ENCODE assay signal across 18 cellular contexts in the genomic region with DNA sequence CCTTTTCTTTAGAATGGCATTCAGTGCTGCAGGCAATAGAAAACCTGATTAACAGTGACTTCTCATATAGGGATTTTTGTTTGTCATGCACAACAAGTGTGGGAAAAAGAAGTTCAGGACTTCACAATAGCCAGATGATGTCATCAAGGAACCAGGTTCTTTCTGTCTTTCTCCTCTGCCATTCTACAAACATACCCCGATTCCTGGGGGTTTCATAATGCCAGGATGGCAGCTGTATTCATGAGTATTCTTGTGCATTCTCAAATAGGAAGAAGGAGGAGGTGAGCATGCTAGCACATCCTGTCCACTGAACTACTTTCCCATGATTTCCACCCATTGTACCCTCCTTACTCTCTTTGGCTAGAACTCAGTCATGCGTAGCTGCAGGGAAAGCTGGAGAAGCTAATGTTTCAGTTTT.
A peak's percentile ranks its signal among the peaks of the same experiment; 100 is the strongest.
DNase-seq lines count a peak whose midpoint lies in the region; ATAC-seq and TF ChIP-seq lines count a peak whose summit lies in the region.
"Had no signal": no experiment of that assay in that cellular context is flagged by ENCODE, and none has a peak within 500 bp of the region (broad histone marks: within the 10 kb centered on the region; RNA-seq: fewer than 3 reads in every experiment).

No MANE protein-coding gene starts in this region.

- no peak for TF ChIP-seq CTCF in left ventricle myocardium inferior (IDR thresholded peaks at IDR 0.05; ENCODE audit: borderline replicate concordance)
- TF ChIP-seq CTCF in natural killer cell (IDR thresholded peaks at IDR 0.05) = no peak

- H3K36me3 Mint-ChIP-seq in natural killer cell = no peaks in the 10 kb centered on the region
- H3K36me3 Mint-ChIP-seq: IgD-negative memory B cell had no signal

- H3K4me1 Mint-ChIP-seq in natural killer cell = no peaks in the 10 kb centered on the region

- no peaks in the 10 kb centered on the region for H3K27me3 ChIP-seq in left ventricle myocardium inferior (ENCODE audit: low read depth)

- no peaks in the 10 kb centered on the region for H3K9me3 ChIP-seq in left ventricle myocardium inferior (replicated peaks)
- H3K9me3 ChIP-seq: A549 had no signal

- no peak overlapping the region for H3K4me3 ChIP-seq in left ventricle myocardium inferior
- H3K4me3 ChIP-seq: A549 had no signal

- intact Hi-C loops in left ventricle myocardium inferior (cut with micrococcal nuclease) = no loop called here
- intact Hi-C loops in cardiac septum (cut with DNase I) = no loop called here
- intact Hi-C loops in natural killer cell (cut with micrococcal nuclease) = no loop called here

- H3K36me3 ChIP-seq in left ventricle myocardium inferior = no peaks in the 10 kb centered on the region

- H3K27ac Mint-ChIP-seq in natural killer cell = no peak overlapping the region
- H3K27ac Mint-ChIP-seq: IgD-negative memory B cell had no signal

- H3K4me3 Mint-ChIP-seq in natural killer cell = no peak overlapping the region
- H3K4me3 Mint-ChIP-seq: IgD-negative memory B cell had no signal

- H3K4me1 ChIP-seq in left ventricle myocardium inferior = peaks cover 75% of the 10 kb centered on the region
- H3K4me1 ChIP-seq: A549 had no signal

- H3K27ac ChIP-seq in left ventricle myocardium inferior (replicated peaks) = peak overlapping the region; percentile 74
- H3K27ac ChIP-seq: A549 had no signal

- no peaks in the 10 kb centered on the region for H3K9me3 Mint-ChIP-seq in natural killer cell

- no peak for ATAC-seq in natural killer cell
- ATAC-seq: A549 had no signal

- DNase-seq in left ventricle myocardium inferior = no peak
- DNase-seq in cardiac septum (ENCODE audit: low spot score) = no peak
- DNase-seq in dermis blood vessel endothelial cell = peak; percentile 98
- peak; percentile 56 for DNase-seq in left kidney (ENCODE audit: low read depth, low spot score)
- no peak for DNase-seq in AG08396 (ENCODE audit: low spot score)
- no peak for DNase-seq in natural killer cell
- no peak for DNase-seq in SIG-M5 (lab: John Stamatoyannopoulos, UW)
- no peak for DNase-seq in superior temporal gyrus (ENCODE audit: extremely low spot score)
- DNase-seq: C1 segment of cervical spinal cord; H7; NCI-H1105 treated with DMSO at 0.1 percent for 48 hours; NCI-H187; NCI-H2171; NCI-H446; NK-92 treated with Interleukin-12 subunit alpha and Interleukin-12 subunit beta, amount 100 ng/mL, for 24 hours; OCI-M1 had no signal

- peaks cover 0 to 2% of the 10 kb centered on the region in 2 donors for H3K27me3 Mint-ChIP-seq in natural killer cell (ENCODE audit: low read depth in 2 of 2)
- H3K27me3 Mint-ChIP-seq: IgD-negative memory B cell had no signal

Comparison
In these comparisons a context has a peak if more than half of its experiments do, and no peak if none do; other contexts are left out.
1. DNase-seq: peak in dermis blood vessel endothelial cell (single experiment) and left kidney (single experiment); none in left ventricle myocardium inferior (single experiment), cardiac septum (single experiment), AG08396 (single experiment), natural killer cell (single experiment), SIG-M5 (single experiment) and superior temporal gyrus (single experiment).